In genomic region chr1:64675718-64676345, GRCh38 we compare ENCODE assay signal across 9 cellular contexts.
A peak's percentile ranks its signal among the peaks of the same experiment; 100 is the strongest.
DNase-seq lines count a peak whose midpoint lies in the region; ATAC-seq and TF ChIP-seq lines count a peak whose summit lies in the region.
"Had no signal": no experiment of that assay in that cellular context is flagged by ENCODE, and none has a peak within 500 bp of the region (broad histone marks: within the 10 kb centered on the region; RNA-seq: fewer than 3 reads in every experiment).

No MANE protein-coding gene starts in this region.

- in situ Hi-C loops in GM13976 (cut with MboI; ENCODE audit: low sequenced_read_pairs, unreplicated experiment), result no loop called here

- TF ChIP-seq CTCF in GM13976 (IDR thresholded peaks at IDR 0.05; ENCODE audit: borderline replicate concordance, control extremely low read depth, extremely low read depth, insufficient read depth, missing control alignments), result peak; percentile 35
- peak; percentile 87 for TF ChIP-seq CTCF in chondrocyte (IDR thresholded peaks at IDR 0.05)
- peak; percentile 51 for TF ChIP-seq CTCF in neutrophil (IDR thresholded peaks at IDR 0.05)

- no peak overlapping the region for H3K4me3 ChIP-seq in neutrophil (ENCODE audit: low read depth in 1 of 2, low read length in 1 of 2)
- H3K4me3 ChIP-seq: SJCRH30 had no signal

- H3K27ac Mint-ChIP-seq in chondrocyte (ENCODE audit: unreplicated experiment), result no peak overlapping the region
- H3K27ac Mint-ChIP-seq in activated T-cell treated with anti-CD3 and anti-CD28 coated beads, Interleukin-2, amount 50 U/mL, for 24 hours, result no peak overlapping the region
- H3K27ac Mint-ChIP-seq: naive thymus-derived CD8-positive, alpha-beta T cell had no signal

- no peaks in the 10 kb centered on the region for H3K4me1 ChIP-seq in neutrophil (ENCODE audit: control insufficient read depth in 1 of 2, insufficient read depth in 1 of 2, low read depth in 1 of 2, low read length in 1 of 2)
- H3K4me1 ChIP-seq: SJCRH30 had no signal

- H3K9me3 ChIP-seq in neutrophil, result no peaks in the 10 kb centered on the region
- H3K9me3 ChIP-seq: SJCRH30 had no signal

- no peaks in the 10 kb centered on the region for H3K36me3 ChIP-seq in neutrophil

- no peaks in the 10 kb centered on the region for H3K27me3 ChIP-seq in neutrophil
- H3K27me3 ChIP-seq: SJCRH30 had no signal

- H3K4me1 Mint-ChIP-seq in chondrocyte (ENCODE audit: low read depth), result peaks cover 8% of the 10 kb centered on the region
- H3K4me1 Mint-ChIP-seq in activated T-cell treated with anti-CD3 and anti-CD28 coated beads, Interleukin-2, amount 50 U/mL, for 24 hours (ENCODE audit: low read depth), result no peaks in the 10 kb centered on the region
- H3K4me1 Mint-ChIP-seq: naive thymus-derived CD8-positive, alpha-beta T cell had no signal

- H3K27ac ChIP-seq in neutrophil, result no peak overlapping the region
- H3K27ac ChIP-seq: SJCRH30 had no signal

- DNase-seq in GM13976 (ENCODE audit: low spot score), result peak; percentile 30
- peak; percentile 16 for DNase-seq in LoVo (ENCODE audit: low spot score)
- DNase-seq in chondrocyte (ENCODE audit: low spot score), result no peak
- DNase-seq in activated T-cell treated with anti-CD3 and anti-CD28 coated beads, Interleukin-2, amount 50 U/mL, for 24 hours, result no peak
- DNase-seq in activated CD4-positive, alpha-beta T cell treated with anti-CD3 and anti-CD28 coated beads for 48 hours, result no peak

- no peaks in the 10 kb centered on the region for H3K27me3 Mint-ChIP-seq in chondrocyte (ENCODE audit: low read depth)
- no peaks in the 10 kb centered on the region for H3K27me3 Mint-ChIP-seq in activated T-cell treated with anti-CD3 and anti-CD28 coated beads, Interleukin-2, amount 50 U/mL, for 24 hours
- H3K27me3 Mint-ChIP-seq: naive thymus-derived CD8-positive, alpha-beta T cell had no signal

- H3K36me3 Mint-ChIP-seq in chondrocyte (ENCODE audit: low read depth), result peaks cover 17% of the 10 kb centered on the region
- H3K36me3 Mint-ChIP-seq in activated T-cell treated with anti-CD3 and anti-CD28 coated beads, Interleukin-2, amount 50 U/mL, for 24 hours (ENCODE audit: low read depth), result peaks cover under 1% of the 10 kb centered on the region

- H3K9me3 Mint-ChIP-seq in chondrocyte (ENCODE audit: low read depth), result no peaks in the 10 kb centered on the region
- H3K9me3 Mint-ChIP-seq in activated T-cell treated with anti-CD3 and anti-CD28 coated beads, Interleukin-2, amount 50 U/mL, for 24 hours, result no peaks in the 10 kb centered on the region
- H3K9me3 Mint-ChIP-seq: naive thymus-derived CD8-positive, alpha-beta T cell had no signal

- no peak for ATAC-seq in GM18907 (IDR thresholded peaks at IDR 0.05; ENCODE audit: unreplicated experiment)
- ATAC-seq: naive thymus-derived CD8-positive, alpha-beta T cell had no signal

- no peak overlapping the region for H3K4me3 Mint-ChIP-seq in chondrocyte (ENCODE audit: unreplicated experiment)
- H3K4me3 Mint-ChIP-seq in activated T-cell treated with anti-CD3 and anti-CD28 coated beads, Interleukin-2, amount 50 U/mL, for 24 hours, result no peak overlapping the region
- H3K4me3 Mint-ChIP-seq: naive thymus-derived CD8-positive, alpha-beta T cell had no signal

Comparison
In these comparisons a context has a peak if more than half of its experiments do, and no peak if none do; other contexts are left out.
1. DNase-seq: peak in GM13976 (single experiment) and LoVo (single experiment); none in chondrocyte (single experiment), activated T-cell treated with anti-CD3 and anti-CD28 coated beads, Interleukin-2, amount 50 U/mL, for 24 hours (single experiment) and activated CD4-positive, alpha-beta T cell treated with anti-CD3 and anti-CD28 coated beads for 48 hours (single experiment).
2. CTCF ChIP-seq: peak in every context shown above with its lines; median percentile 87 in chondrocyte; 51 in neutrophil; 35 in GM13976.